ENCODE assay signal across 1 cellular context in the genomic region with DNA sequence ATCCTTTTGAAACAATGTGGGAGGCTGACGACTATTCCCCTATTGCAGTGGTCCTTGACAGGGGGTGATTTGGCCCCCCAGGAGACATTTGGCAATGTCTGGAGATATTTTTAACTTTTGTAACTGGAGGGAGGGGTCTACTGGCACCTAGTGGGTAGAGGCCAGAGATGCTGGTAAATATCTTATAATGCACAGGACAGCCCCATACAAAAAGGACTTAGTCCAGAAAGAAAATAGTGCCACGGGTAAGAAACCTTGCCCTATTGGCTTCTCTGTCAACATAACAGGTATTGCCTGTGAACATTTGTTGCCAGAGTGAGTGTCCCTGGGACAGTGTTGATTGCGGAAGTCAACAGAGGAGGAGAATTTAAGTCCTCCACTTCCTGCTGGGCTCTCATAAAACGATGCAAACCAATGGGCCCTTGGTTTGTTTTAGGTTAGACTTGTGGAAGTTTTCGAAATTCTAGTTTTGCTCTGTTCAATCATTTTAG.
TF ChIP-seq lines count a peak whose summit lies in the region.

No MANE protein-coding gene starts in this region.

TF ChIP-seq in GM12878, 131 proteins besides CTCF, POLR2A, EP300 and RAD21 (continued from another document):
- no peak for TF ChIP-seq ZNF592 (IDR thresholded peaks at IDR 0.05)
- no peak for TF ChIP-seq BACH1 (IDR thresholded peaks at IDR 0.05; ENCODE audit: borderline replicate concordance)
- no peak for TF ChIP-seq E2F8 (IDR thresholded peaks at IDR 0.05; ENCODE audit: low read depth, partially characterized antibody)
- TF ChIP-seq ZNF217 (IDR thresholded peaks at IDR 0.05), result no peak
- TF ChIP-seq PML (IDR thresholded peaks at IDR 0.05; ENCODE audit: low read length), result no peak
- TF ChIP-seq, protein P1, sequence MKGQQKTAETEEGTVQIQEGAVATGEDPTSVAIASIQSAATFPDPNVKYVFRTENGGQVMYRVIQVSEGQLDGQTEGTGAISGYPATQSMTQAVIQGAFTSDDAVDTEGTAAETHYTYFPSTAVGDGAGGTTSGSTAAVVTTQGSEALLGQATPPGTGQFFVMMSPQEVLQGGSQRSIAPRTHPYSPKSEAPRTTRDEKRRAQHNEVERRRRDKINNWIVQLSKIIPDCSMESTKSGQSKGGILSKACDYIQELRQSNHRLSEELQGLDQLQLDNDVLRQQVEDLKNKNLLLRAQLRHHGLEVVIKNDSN (IDR thresholded peaks at IDR 0.05; ENCODE audit: borderline replicate concordance, extremely low read length, insufficient read depth, low read depth, low read length), result no peak
- no peak for TF ChIP-seq RFX5 (IDR thresholded peaks at IDR 0.05; ENCODE audit: low read depth, low read length)
- TF ChIP-seq CBX5 (IDR thresholded peaks at IDR 0.05; ENCODE audit: low read depth), result no peak
